In genomic region chr21:22813201-22813600, GRCh38 we compare ENCODE assay signal across 19 cellular contexts.
"Had no signal": no experiment of that assay in that cellular context is flagged by ENCODE, and none has a peak within 500 bp of the region (broad histone marks: within the 10 kb centered on the region; RNA-seq: fewer than 3 reads in every experiment).

No MANE protein-coding gene starts in this region.

- H3K4me3 ChIP-seq: colonic mucosa, esophagus muscularis mucosa, gastrocnemius medialis, heart left ventricle, hepatocyte, left lung, lower lobe of right lung, mucosa of descending colon had no signal

- H3K27me3 ChIP-seq: colonic mucosa, esophagus muscularis mucosa, foreskin keratinocyte, gastrocnemius medialis, heart left ventricle, hepatocyte, left lung had no signal

- H3K79me2 ChIP-seq: hepatocyte had no signal

- H2AFZ ChIP-seq: hepatocyte had no signal

- H3K4me2 ChIP-seq: hepatocyte had no signal

- H3K27ac ChIP-seq: colonic mucosa, esophagus muscularis mucosa, foreskin keratinocyte, gastrocnemius medialis, heart left ventricle, hepatocyte, left lung, lower lobe of right lung had no signal

- H3K36me3 ChIP-seq: colonic mucosa, esophagus muscularis mucosa, gastrocnemius medialis, heart left ventricle, left lung, lower lobe of right lung had no signal

- DNase-seq: colonic mucosa; cortex of kidney; effector CD8-positive, alpha-beta T cell; effector memory CD8-positive, alpha-beta T cell; endodermal cell; foreskin keratinocyte; gastrocnemius medialis; heart left ventricle; hypothalamus; left cardiac atrium; left lung; left ventricle myocardium superior; lower lobe of right lung; mesenchymal stem cell; mucosa of descending colon; naive B cell; naive thymus-derived CD8-positive, alpha-beta T cell had no signal

- H3K9me3 ChIP-seq: colonic mucosa, esophagus muscularis mucosa, gastrocnemius medialis, heart left ventricle, left lung, lower lobe of right lung had no signal
